19 cellular contexts compared by ENCODE assay signal in genomic region chr11:13297308-13297916, GRCh38. TPM values are rescaled to one million over a fixed set of nuclear protein-coding genes. Genes with fewer than 3 reads are reported as not detected.
A peak's percentile ranks its signal among the peaks of the same experiment; 100 is the strongest.
DNase-seq lines count a peak whose midpoint lies in the region; ATAC-seq and TF ChIP-seq lines count a peak whose summit lies in the region.
"Had no signal": no experiment of that assay in that cellular context is flagged by ENCODE, and none has a peak within 500 bp of the region (broad histone marks: within the 10 kb centered on the region; RNA-seq: fewer than 3 reads in every experiment).

No MANE protein-coding gene starts in this region.

- DNase-seq in Right ventricle myocardium inferior (ENCODE audit: missing footprints) (no peak), cardiac septum (ENCODE audit: low spot score) (no peak), islet precursor cell (peak; percentile 34), GM13977 (ENCODE audit: low spot score) (no peak), DMS 273 (lab: John Stamatoyannopoulos, UW; ENCODE audit: unreplicated experiment) (no peak), HuH-7.5 (ENCODE audit: low spot score) (no peak)
- no peak for DNase-seq in activated CD8-positive, alpha-beta T cell treated with anti-CD3 and anti-CD28 coated beads, Interleukin-2, amount 10 ng/mL, durations not matched to agents 7 days and 5 days
- no peak for DNase-seq in stimulated activated effector memory CD8-positive, alpha-beta T cell treated with anti-CD3 and anti-CD28 coated beads, Interleukin-12 subunit alpha, Interleukin-12 subunit beta, amount 100 ng/mL, for 72 hours (ENCODE audit: low spot score in 2 of 2)
- DNase-seq: activated CD4-positive, alpha-beta T cell treated with anti-CD3 and anti-CD28 coated beads, Interleukin-2, amount 50 U/mL, for 1 hour; amniotic stem cell; GOT3; kidney; mesendoderm; MG63; NCI-H1694; stimulated activated CD4-positive, alpha-beta T cell treated with anti-CD3 and anti-CD28 coated beads, Interleukin-2, amount 100 ng/mL, for 24 hours; stomach; transverse colon had no signal

- H3K27ac Mint-ChIP-seq in activated CD8-positive, alpha-beta T cell treated with anti-CD3 and anti-CD28 coated beads, Interleukin-2, amount 10 ng/mL, durations not matched to agents 7 days and 5 days = peak overlapping the region; percentile 89
- H3K27ac Mint-ChIP-seq in stimulated activated effector memory CD8-positive, alpha-beta T cell treated with anti-CD3 and anti-CD28 coated beads, Interleukin-12 subunit alpha, Interleukin-12 subunit beta, amount 100 ng/mL, for 72 hours = peak overlapping the region; percentile 85

- in situ Hi-C loops in GM13977 (cut with MboI; ENCODE audit: low pct_unique_long_range_greater_than_20kb, low sequenced_read_pairs, unreplicated experiment) = no loop called here

- POLR2A ChIA-PET in activated CD8-positive, alpha-beta T cell treated with anti-CD3 and anti-CD28 coated beads, Interleukin-2, amount 10 ng/mL, durations not matched to agents 7 days and 5 days (lab: Charles Lee) = interaction anchor here (0.8 to 1.7 kb wide), 2 partner anchors 18 to 166 kb away, joined by 3 to 5 read pairs; partner anchors contain the start of gene BTBD10

- no peaks in the 10 kb centered on the region for H3K27me3 Mint-ChIP-seq in activated CD8-positive, alpha-beta T cell treated with anti-CD3 and anti-CD28 coated beads, Interleukin-2, amount 10 ng/mL, durations not matched to agents 7 days and 5 days (ENCODE audit: low read depth)

- H3K9me3 Mint-ChIP-seq in activated CD8-positive, alpha-beta T cell treated with anti-CD3 and anti-CD28 coated beads, Interleukin-2, amount 10 ng/mL, durations not matched to agents 7 days and 5 days (ENCODE audit: insufficient read depth) = no peaks in the 10 kb centered on the region
- no peaks in the 10 kb centered on the region for H3K9me3 Mint-ChIP-seq in stimulated activated effector memory CD8-positive, alpha-beta T cell treated with anti-CD3 and anti-CD28 coated beads, Interleukin-12 subunit alpha, Interleukin-12 subunit beta, amount 100 ng/mL, for 72 hours

- peak; percentile 42 for ATAC-seq in Right ventricle myocardium inferior
- ATAC-seq in activated CD8-positive, alpha-beta T cell treated with anti-CD3 and anti-CD28 coated beads, Interleukin-2, amount 10 ng/mL, durations not matched to agents 7 days and 5 days = peak; percentile 13
- no peak for ATAC-seq in stimulated activated effector memory CD8-positive, alpha-beta T cell treated with anti-CD3 and anti-CD28 coated beads, Interleukin-12 subunit alpha, Interleukin-12 subunit beta, amount 100 ng/mL, for 72 hours
- ATAC-seq: GM12878 had no signal

- no peak for TF ChIP-seq CTCF in GM13977 (IDR thresholded peaks at IDR 0.05; ENCODE audit: extremely low read depth, insufficient read depth, missing control alignments)

- peaks cover 86% of the 10 kb centered on the region for H3K4me1 Mint-ChIP-seq in activated CD8-positive, alpha-beta T cell treated with anti-CD3 and anti-CD28 coated beads, Interleukin-2, amount 10 ng/mL, durations not matched to agents 7 days and 5 days (ENCODE audit: low read depth)
- peaks cover 12% of the 10 kb centered on the region for H3K4me1 Mint-ChIP-seq in stimulated activated effector memory CD8-positive, alpha-beta T cell treated with anti-CD3 and anti-CD28 coated beads, Interleukin-12 subunit alpha, Interleukin-12 subunit beta, amount 100 ng/mL, for 72 hours

- H3K36me3 Mint-ChIP-seq in activated CD8-positive, alpha-beta T cell treated with anti-CD3 and anti-CD28 coated beads, Interleukin-2, amount 10 ng/mL, durations not matched to agents 7 days and 5 days (ENCODE audit: low read depth) = peaks cover 28% of the 10 kb centered on the region
- peaks cover 6% of the 10 kb centered on the region for H3K36me3 Mint-ChIP-seq in stimulated activated effector memory CD8-positive, alpha-beta T cell treated with anti-CD3 and anti-CD28 coated beads, Interleukin-12 subunit alpha, Interleukin-12 subunit beta, amount 100 ng/mL, for 72 hours

- peak overlapping the region; percentile 36 for H3K4me3 Mint-ChIP-seq in activated CD8-positive, alpha-beta T cell treated with anti-CD3 and anti-CD28 coated beads, Interleukin-2, amount 10 ng/mL, durations not matched to agents 7 days and 5 days
- H3K4me3 Mint-ChIP-seq in stimulated activated effector memory CD8-positive, alpha-beta T cell treated with anti-CD3 and anti-CD28 coated beads, Interleukin-12 subunit alpha, Interleukin-12 subunit beta, amount 100 ng/mL, for 72 hours = peak overlapping the region; percentile 52

- CTCF ChIA-PET in activated CD8-positive, alpha-beta T cell treated with anti-CD3 and anti-CD28 coated beads, Interleukin-2, amount 10 ng/mL, durations not matched to agents 7 days and 5 days (lab: Charles Lee) = interaction anchor here (1.0 to 4.2 kb wide), 9 partner anchors 9 to 46 kb away, joined by 3 to 18 read pairs (median 4); no protein-coding TSS in a partner anchor

- intact Hi-C loops in Right ventricle myocardium inferior (cut with DNase I) = no loop called here
- intact Hi-C loops in cardiac septum (cut with DNase I) = no loop called here

RNA-seq across cellular contexts. Expression of gene BMAL1, which starts 19.8 kb away (rescaled TPM):
- total RNA-seq in Right ventricle myocardium inferior = 9.5 TPM
- total RNA-seq in cardiac septum = 11.6 TPM
- total RNA-seq in activated CD8-positive, alpha-beta T cell treated with anti-CD3 and anti-CD28 coated beads, Interleukin-2, amount 10 ng/mL, durations not matched to agents 7 days and 5 days = 10 to 100 TPM; 41.1 to 53.5 TPM
